Comparison of ENCODE assay signal across 37 cellular contexts in genomic region chr6:160943997-160944396, GRCh38. TPM values are rescaled to one million over a fixed set of nuclear protein-coding genes. Genes with fewer than 3 reads are reported as not detected.
DNase-seq lines count a peak whose midpoint lies in the region; FAIRE-seq and TF ChIP-seq lines count a peak whose summit lies in the region.
"Had no signal": no experiment of that assay in that cellular context is flagged by ENCODE, and none has a peak within 500 bp of the region (broad histone marks: within the 10 kb centered on the region; RNA-seq: fewer than 3 reads in every experiment).

No MANE protein-coding gene starts in this region.

- H2AFZ ChIP-seq in H1 (ENCODE audit: low read length) (no peak overlapping the region), trophoblast cell (ENCODE audit: insufficient read depth, low read length, poor library complexity) (no peak overlapping the region)

- H3K18ac ChIP-seq in H1 (ENCODE audit: extremely low read depth, low read length) (no peak overlapping the region), trophoblast cell (ENCODE audit: low read length) (no peak overlapping the region)

- TF ChIP-seq EP300 in H1 (IDR thresholded peaks at IDR 0.05; ENCODE audit: borderline replicate concordance in 1 of 2, low read depth in 2 of 2, low read length in 2 of 2) (no peak), esophagus muscularis mucosa (IDR thresholded peaks at IDR 0.05) (no peak)

- H2BK20ac ChIP-seq in H1 (ENCODE audit: low read length), result no peak overlapping the region

- TF ChIP-seq POLR2A in H1 (IDR thresholded peaks at IDR 0.05; ENCODE audit: control extremely low read depth in 1 of 2, low read depth in 2 of 2, low read length in 2 of 2), result no peak
- TF ChIP-seq POLR2A in esophagus muscularis mucosa (IDR thresholded peaks at IDR 0.05; ENCODE audit: low read depth), result no peak
- TF ChIP-seq POLR2A in GM12891 (IDR thresholded peaks at IDR 0.05; ENCODE audit: low read depth, low read length), result no peak

- CTCF ChIA-PET in H1 (lab: Charles Lee; ENCODE audit: partially characterized antibody), result interaction anchor here (0.5 to 3.4 kb wide), 2 partner anchors 11 to 210 kb away, joined by 3 to 14 read pairs; no protein-coding TSS in a partner anchor

- H3K79me1 ChIP-seq in H1 (ENCODE audit: low read depth, low read length) (no peaks in the 10 kb centered on the region), trophoblast cell (ENCODE audit: low read length) (no peaks in the 10 kb centered on the region)

- no peak overlapping the region for H3K4me3 Mint-ChIP-seq in activated CD4-positive, alpha-beta T cell treated with anti-CD3 and anti-CD28 coated beads, Interleukin-2, amount 10 ng/mL, durations not matched to agents 24 days and 14 days
- H3K4me3 Mint-ChIP-seq: B cell; CD14-positive monocyte; CD4-positive, alpha-beta memory T cell; CD4-positive, alpha-beta T cell; CD4-positive, CD25-positive, alpha-beta regulatory T cell; CD8-positive, alpha-beta memory T cell; CD8-positive, alpha-beta T cell had no signal

- no peak overlapping the region for H3K9ac ChIP-seq in H1 (replicated peaks in 1 of 4; ENCODE audit: extremely low read depth in 1 of 4, low read depth in 3 of 4, low read length in 3 of 4)
- H3K9ac ChIP-seq in trophoblast cell (ENCODE audit: low read length), result no peak overlapping the region
- H3K9ac ChIP-seq: BLaER1; BLaER1 treated with 17β-estradiol and CSF1 and Interleukin-3, amounts not matched to agents 10 nM and 100 nM had no signal

- H2BK120ac ChIP-seq in H1 (replicated peaks; ENCODE audit: low read depth, low read length) (no peak overlapping the region), trophoblast cell (ENCODE audit: insufficient read depth, low read length, poor library complexity) (no peak overlapping the region)

- peak; percentile 39 for DNase-seq in activated CD4-positive, alpha-beta T cell treated with anti-CD3 and anti-CD28 coated beads, Interleukin-2, amount 10 ng/mL, durations not matched to agents 24 days and 14 days
- no peak for DNase-seq in activated CD4-positive, alpha-beta T cell treated with anti-CD3 and anti-CD28 coated beads for 48 hours
- DNase-seq in H1 (ENCODE audit: low read depth in 1 of 2, low spot score in 2 of 2), result no peak
- peak; percentile 55 for DNase-seq in esophagus muscularis mucosa (ENCODE audit: extremely low spot score)
- DNase-seq in trophoblast cell, result no peak
- DNase-seq in A172 (ENCODE audit: low spot score), result no peak
- no peak for DNase-seq in GM12891 (ENCODE audit: insufficient read length, low spot score)
- DNase-seq in midbrain (lab: John Stamatoyannopoulos, UW), result no peak
- DNase-seq: 8988T; ACHN; AML-193; BE2C; C1 segment of cervical spinal cord; Caco-2; Calu3; CD4-positive, alpha-beta memory T cell; CD4-positive, alpha-beta T cell; CD4-positive, CD25-positive, alpha-beta regulatory T cell; CD8-positive, alpha-beta memory T cell; CD8-positive, alpha-beta T cell; COR-L47; DMS 273 treated with DMSO at 0.1 percent for 48 hours; DMS153; DMS53; DMS79; DMS79 treated with DMSO at 0.1 percent for 48 hours; DND-41; EL had no signal

- H2AK5ac ChIP-seq in H1 (ENCODE audit: low read depth, low read length) (no peak overlapping the region), trophoblast cell (ENCODE audit: low read length) (no peak overlapping the region)

- H3K27me3 Mint-ChIP-seq in activated CD4-positive, alpha-beta T cell treated with anti-CD3 and anti-CD28 coated beads, Interleukin-2, amount 10 ng/mL, durations not matched to agents 24 days and 14 days, result peaks cover 16% of the 10 kb centered on the region

- no peak for TF ChIP-seq RAD21 in H1 (IDR thresholded peaks at IDR 0.05 in 1 of 2, conservative IDR thresholded peaks at IDR 0.05 in 1 of 2; ENCODE audit: low read depth in 2 of 2, low read length in 2 of 2)

- intact Hi-C loops in activated CD4-positive, alpha-beta T cell treated with anti-CD3 and anti-CD28 coated beads, Interleukin-2, amount 10 ng/mL, durations not matched to agents 24 days and 14 days (cut with micrococcal nuclease), result no loop called here
- intact Hi-C loops in esophagus muscularis mucosa (cut with DNase I), result no loop called here

- H4K12ac ChIP-seq in trophoblast cell (ENCODE audit: low read depth, low read length), result no peak overlapping the region

- H3K23ac ChIP-seq in H1 (ENCODE audit: insufficient read length) (peak overlapping the region; percentile 79), trophoblast cell (ENCODE audit: low read length) (peak overlapping the region; percentile 69)

- H3K27me3 ChIP-seq in H1 (replicated peaks in 1 of 4; ENCODE audit: control insufficient read depth in 3 of 4, extremely low read depth in 1 of 4, insufficient read depth in 3 of 4, low read length in 3 of 4), result no peaks in the 10 kb centered on the region
- H3K27me3 ChIP-seq in esophagus muscularis mucosa, result peaks cover 0 to 9% (median 0%) of the 10 kb centered on the region in 4 donors
- no peaks in the 10 kb centered on the region for H3K27me3 ChIP-seq in trophoblast cell (ENCODE audit: insufficient read depth, low read length)
- H3K27me3 ChIP-seq: BLaER1; BLaER1 treated with 17β-estradiol and CSF1 and Interleukin-3, amounts not matched to agents 10 nM and 100 nM had no signal

- no peak overlapping the region for H2BK12ac ChIP-seq in H1 (ENCODE audit: low read depth, low read length)
- no peak overlapping the region for H2BK12ac ChIP-seq in trophoblast cell (ENCODE audit: low read length)

- H3K9me3 ChIP-seq in H1 (ENCODE audit: insufficient read depth in 2 of 2, low read depth in 1 of 2, low read length in 1 of 2), result no peaks in the 10 kb centered on the region
- peaks cover 0 to 3% (median 0%) of the 10 kb centered on the region in 4 donors for H3K9me3 ChIP-seq in esophagus muscularis mucosa
- peaks cover 6% of the 10 kb centered on the region for H3K9me3 ChIP-seq in trophoblast cell (ENCODE audit: insufficient read depth, low read depth, low read length)
- H3K9me3 ChIP-seq: A549, BE2C, BLaER1, Caco-2 had no signal

- no peaks in the 10 kb centered on the region for H3K79me2 ChIP-seq in H1 (ENCODE audit: control insufficient read depth in 1 of 2, insufficient read depth in 2 of 2, low read length in 2 of 2)
- no peaks in the 10 kb centered on the region for H3K79me2 ChIP-seq in trophoblast cell (ENCODE audit: control insufficient read depth, insufficient read depth, low read length, poor library complexity)

- no peaks in the 10 kb centered on the region for H3K36me3 Mint-ChIP-seq in activated CD4-positive, alpha-beta T cell treated with anti-CD3 and anti-CD28 coated beads, Interleukin-2, amount 10 ng/mL, durations not matched to agents 24 days and 14 days (ENCODE audit: low read depth)
- H3K36me3 Mint-ChIP-seq: CD14-positive monocyte; CD4-positive, alpha-beta memory T cell; CD4-positive, CD25-positive, alpha-beta regulatory T cell; CD8-positive, alpha-beta memory T cell; CD8-positive, alpha-beta T cell had no signal

- H3K4ac ChIP-seq in H1 (replicated peaks; ENCODE audit: insufficient read length, low read depth, low read length) (no peak overlapping the region), trophoblast cell (ENCODE audit: low read depth, low read length) (no peak overlapping the region)

- H3K4me3 ChIP-seq in H1 (ENCODE audit: extremely low read depth in 1 of 4, insufficient read depth in 2 of 4, low read depth in 3 of 4, low read length in 4 of 4) (no peak overlapping the region), esophagus muscularis mucosa (no peak overlapping the region), trophoblast cell (ENCODE audit: low read depth, low read length) (no peak overlapping the region)
- H3K4me3 ChIP-seq: A549; BLaER1; BLaER1 treated with 17β-estradiol and CSF1 and Interleukin-3, amounts not matched to agents 10 nM and 100 nM had no signal

- no peaks in the 10 kb centered on the region for H4K20me1 ChIP-seq in H1 (replicated peaks in 1 of 2; ENCODE audit: control insufficient read depth in 1 of 2, insufficient read depth in 2 of 2, low read length in 2 of 2)
- H4K20me1 ChIP-seq: BLaER1; BLaER1 treated with 17β-estradiol and CSF1 and Interleukin-3, amounts not matched to agents 10 nM and 100 nM had no signal

- POLR2A ChIA-PET in H1 (lab: Charles Lee; ENCODE audit: partially characterized antibody), result no interaction called here

- H3K27ac Mint-ChIP-seq in activated CD4-positive, alpha-beta T cell treated with anti-CD3 and anti-CD28 coated beads, Interleukin-2, amount 10 ng/mL, durations not matched to agents 24 days and 14 days, result no peak overlapping the region
- H3K27ac Mint-ChIP-seq: B cell; CD14-positive monocyte; CD4-positive, alpha-beta memory T cell; CD4-positive, alpha-beta T cell; CD4-positive, CD25-positive, alpha-beta regulatory T cell; CD8-positive, alpha-beta memory T cell; CD8-positive, alpha-beta T cell had no signal

- H3K9me3 Mint-ChIP-seq in activated CD4-positive, alpha-beta T cell treated with anti-CD3 and anti-CD28 coated beads, Interleukin-2, amount 10 ng/mL, durations not matched to agents 24 days and 14 days, result no peaks in the 10 kb centered on the region
- H3K9me3 Mint-ChIP-seq: CD4-positive, alpha-beta memory T cell; CD4-positive, alpha-beta T cell; CD4-positive, CD25-positive, alpha-beta regulatory T cell; CD8-positive, alpha-beta memory T cell; CD8-positive, alpha-beta T cell had no signal

- H3K36me3 ChIP-seq in H1 (ENCODE audit: control insufficient read depth in 2 of 4, insufficient read depth in 4 of 4, low read length in 3 of 4) (no peaks in the 10 kb centered on the region), esophagus muscularis mucosa (no peaks in the 10 kb centered on the region), trophoblast cell (ENCODE audit: control insufficient read depth in 1 of 2, insufficient read depth in 2 of 2, low read length in 2 of 2) (no peaks in the 10 kb centered on the region)
- H3K36me3 ChIP-seq: BE2C; BLaER1; BLaER1 treated with 17β-estradiol and CSF1 and Interleukin-3, amounts not matched to agents 10 nM and 100 nM had no signal

- no peak overlapping the region for H4K91ac ChIP-seq in H1 (replicated peaks; ENCODE audit: insufficient read length, low read length)
- no peak overlapping the region for H4K91ac ChIP-seq in trophoblast cell (ENCODE audit: low read depth, low read length)

- TF ChIP-seq CTCF in H1 (IDR thresholded peaks at IDR 0.05; ENCODE audit: control extremely low read depth in 1 of 3, insufficient read depth in 1 of 3, low read depth in 1 of 3, low read length in 3 of 3), result no peak
- no peak for TF ChIP-seq CTCF in esophagus muscularis mucosa (IDR thresholded peaks at IDR 0.05)

- H4K8ac ChIP-seq in H1 (ENCODE audit: extremely low read depth, insufficient read depth, low read length) (no peak overlapping the region; the same call in 1 of the 2 replicates), trophoblast cell (ENCODE audit: low read depth, low read length) (no peak overlapping the region)

- FAIRE-seq in H1 (lab: Jason Lieb, UNC), result no peak
- FAIRE-seq in GM12891 (lab: Jason Lieb, UNC), result no peak
- FAIRE-seq: A204.1, A549, D721Med had no signal

- no peaks in the 10 kb centered on the region for H3K4me1 Mint-ChIP-seq in activated CD4-positive, alpha-beta T cell treated with anti-CD3 and anti-CD28 coated beads, Interleukin-2, amount 10 ng/mL, durations not matched to agents 24 days and 14 days
- H3K4me1 Mint-ChIP-seq: B cell; CD14-positive monocyte; CD4-positive, alpha-beta memory T cell; CD4-positive, CD25-positive, alpha-beta regulatory T cell; CD8-positive, alpha-beta memory T cell had no signal

- H3K23me2 ChIP-seq in H1 (ENCODE audit: low read depth, low read length), result no peaks in the 10 kb centered on the region; the same call in 1 of the 2 replicates

- WGBS in H1 (ENCODE audit: extremely low coverage in 1 of 2, insufficient coverage in 1 of 2, insufficient read length in 1 of 2, insufficient replicate concordance in 2 of 2, low coverage in 1 of 2, low lambda C conversion rate in 2 of 2, missing lambda C conversion rate in 1 of 2), 2 experiments, result 77% methylated on average over 2 of the region's 2 CpGs; no CpG with 5 or more reads in 1 of the 2 experiments
- WGBS in esophagus muscularis mucosa, result 80% methylated on average over 2 of the region's 2 CpGs
- WGBS in trophoblast cell (ENCODE audit: extremely low coverage, insufficient coverage, insufficient read length), result no CpG with 5 or more reads among the region's 2 CpGs

- H2BK5ac ChIP-seq in H1 (ENCODE audit: low read depth, low read length) (no peak overlapping the region), trophoblast cell (ENCODE audit: low read depth, low read length, poor library complexity) (no peak overlapping the region)

- no peak overlapping the region for H3K27ac ChIP-seq in H1 (ENCODE audit: low read depth, low read length)
- no peak overlapping the region for H3K27ac ChIP-seq in esophagus muscularis mucosa (replicated peaks in 1 of 4)
- no peak overlapping the region for H3K27ac ChIP-seq in trophoblast cell (ENCODE audit: low read depth, low read length)
- H3K27ac ChIP-seq: 22Rv1; A549; BLaER1; BLaER1 treated with 17β-estradiol and CSF1 and Interleukin-3, amounts not matched to agents 10 nM and 100 nM; C4-2B had no signal

- H4K5ac ChIP-seq in H1 (ENCODE audit: insufficient read length, low read depth, low read length), result no peak overlapping the region

- H3K4me2 ChIP-seq in H1 (ENCODE audit: insufficient read depth in 1 of 2, low read depth in 2 of 2, low read length in 2 of 2), result no peak overlapping the region
- H3K4me2 ChIP-seq in trophoblast cell (ENCODE audit: low read length), result no peak overlapping the region
- H3K4me2 ChIP-seq: A549; BLaER1; BLaER1 treated with 17β-estradiol and CSF1 and Interleukin-3, amounts not matched to agents 10 nM and 100 nM had no signal

- H3K14ac ChIP-seq in H1 (ENCODE audit: insufficient read length) (no peak overlapping the region), trophoblast cell (ENCODE audit: low read length) (no peak overlapping the region)

- H3K4me1 ChIP-seq in H1 (replicated peaks in 1 of 4; ENCODE audit: control insufficient read depth in 3 of 4, insufficient read depth in 4 of 4, low read length in 3 of 4), result no peaks in the 10 kb centered on the region; a peak in 1 of 7 replicates
- no peaks in the 10 kb centered on the region for H3K4me1 ChIP-seq in esophagus muscularis mucosa
- no peaks in the 10 kb centered on the region for H3K4me1 ChIP-seq in trophoblast cell (ENCODE audit: control insufficient read depth in 1 of 2, insufficient read depth in 2 of 2, low read length in 2 of 2)
- H3K4me1 ChIP-seq: A549; BE2C; BLaER1; BLaER1 treated with 17β-estradiol and CSF1 and Interleukin-3, amounts not matched to agents 10 nM and 100 nM; Caco-2 had no signal

- no peak overlapping the region for H2BK15ac ChIP-seq in H1 (ENCODE audit: low read length)

- H3K56ac ChIP-seq in H1 (replicated peaks; ENCODE audit: insufficient read length, low read depth, low read length), result no peak overlapping the region

RNA-seq across cellular contexts. Expression of gene MAP3K4, which starts 47.6 kb away (rescaled TPM):
- 41.0 and 50.4 TPM in 2 replicates for total RNA-seq in activated CD4-positive, alpha-beta T cell treated with anti-CD3 and anti-CD28 coated beads, Interleukin-2, amount 10 ng/mL, durations not matched to agents 24 days and 14 days
- total RNA-seq in H1 (2021; fragmentation: NEBNext Ultra II Directional; extraction: Animal tissue kit (Norgen Biotek cat#: 25700)), result 51.6 and 54.1 TPM in 2 replicates
- 16.6 and 17.4 TPM in 2 replicates for polyA plus RNA-seq in H1 (2011; rRNA removed)
- 25.8 TPM for polyA plus RNA-seq in H1 (2011; cell fraction: cytosol; rRNA removed)
- 39.6 TPM for polyA plus RNA-seq in H1 (2011; cell fraction: nucleus; rRNA removed)
- polyA plus RNA-seq in H1 (2012, experiment 1 of 2), result 27.5 to 32.5 TPM (median 28.5 TPM) in 4 replicates
- polyA plus RNA-seq in H1 (2012, experiment 2 of 2), result 1.8 TPM
- polyA plus RNA-seq in H1 (2013, experiment 1 of 2), result 32.5 TPM
- polyA plus RNA-seq in H1 (2013, experiment 2 of 2), result 36.0 TPM
- polyA minus RNA-seq in H1 (2011; rRNA and poly(A)+ RNA removed), result 36.8 and 37.8 TPM in 2 replicates
- 31.8 TPM for polyA minus RNA-seq in H1 (2011; cell fraction: cytosol; rRNA and poly(A)+ RNA removed)
- polyA minus RNA-seq in H1 (2011; cell fraction: nucleus; rRNA and poly(A)+ RNA removed), result 93.7 TPM
- 10 to 100 TPM; 17.9 to 22.8 (median 21.5) TPM for total RNA-seq in esophagus muscularis mucosa
- polyA plus RNA-seq in trophoblast cell (2013), result 27.6 and 29.3 TPM in 2 replicates
- total RNA-seq in A172 (2014; rRNA removed; shearing (Covaris generic)), result 17.8 and 19.5 TPM in 2 replicates
- polyA plus RNA-seq in GM12891 (2012; ENCODE audit: low read depth, missing spikeins), result 10.2 TPM

Comparison
In these comparisons a context has a peak if more than half of its experiments do, and no peak if none do; other contexts are left out.
1. DNase-seq: peak in activated CD4-positive, alpha-beta T cell treated with anti-CD3 and anti-CD28 coated beads, Interleukin-2, amount 10 ng/mL, durations not matched to agents 24 days and 14 days (single experiment) and esophagus muscularis mucosa (single experiment); none in activated CD4-positive, alpha-beta T cell treated with anti-CD3 and anti-CD28 coated beads for 48 hours (single experiment), H1 (0 of 2), trophoblast cell (0 of 2), A172 (single experiment), GM12891 (single experiment) and midbrain (single experiment).